8 cellular contexts compared by ENCODE assay signal in genomic region chr5:142587354-142587965, GRCh38.
A peak's percentile ranks its signal among the peaks of the same experiment; 100 is the strongest.
DNase-seq lines count a peak whose midpoint lies in the region; ATAC-seq, FAIRE-seq and TF ChIP-seq lines count a peak whose summit lies in the region.

No MANE protein-coding gene starts in this region.

- H4K20me1 ChIP-seq in OCI-LY1 (ENCODE audit: insufficient read depth, low read length) (no peaks in the 10 kb centered on the region), smooth muscle cell (ENCODE audit: low read depth) (no peaks in the 10 kb centered on the region)

- no peaks in the 10 kb centered on the region for H3K36me3 Mint-ChIP-seq in endothelial cell (ENCODE audit: low read depth, unreplicated experiment)

- H3K4me1 ChIP-seq in OCI-LY1 (ENCODE audit: insufficient read depth, low read length, severe bottlenecking) (no peaks in the 10 kb centered on the region), smooth muscle cell (ENCODE audit: low read depth) (peaks cover 8% of the 10 kb centered on the region)

- ATAC-seq in GM21529 (IDR thresholded peaks at IDR 0.05; ENCODE audit: unreplicated experiment) (no peak), sciatic nerve (no peak)

- H3K9me3 ChIP-seq in OCI-LY1 (ENCODE audit: low read length): no peaks in the 10 kb centered on the region
- no peaks in the 10 kb centered on the region for H3K9me3 ChIP-seq in smooth muscle cell (replicated peaks; ENCODE audit: low read depth)

- H3K9me2 ChIP-seq in OCI-LY1 (ENCODE audit: low read depth, low read length): no peaks in the 10 kb centered on the region

- H3K4me3 ChIP-seq in GM06990 (replicated peaks; ENCODE audit: low read depth, low read length) (no peak overlapping the region), OCI-LY1 (ENCODE audit: low read depth, low read length, poor library complexity, severe bottlenecking) (no peak overlapping the region), smooth muscle cell (no peak overlapping the region)

- intact Hi-C loops in sciatic nerve (cut with DNase I): no loop called here

- no peak overlapping the region for H3K4me3 Mint-ChIP-seq in endothelial cell (ENCODE audit: unreplicated experiment)

- H3F3A ChIP-seq in OCI-LY1 (ENCODE audit: insufficient read depth, low read length) (no peaks in the 10 kb centered on the region), smooth muscle cell (ENCODE audit: low read depth) (peaks cover 28% of the 10 kb centered on the region)

- no peak overlapping the region for H3K27ac Mint-ChIP-seq in endothelial cell (ENCODE audit: unreplicated experiment)

- H3K79me2 ChIP-seq in OCI-LY1 (ENCODE audit: insufficient read depth, low read length): no peaks in the 10 kb centered on the region
- no peaks in the 10 kb centered on the region for H3K79me2 ChIP-seq in smooth muscle cell (ENCODE audit: low read depth)

- no peak overlapping the region for H3K4me2 ChIP-seq in OCI-LY1 (ENCODE audit: low read length)
- H3K4me2 ChIP-seq in smooth muscle cell: no peak overlapping the region

- H3K9ac ChIP-seq in OCI-LY1 (ENCODE audit: low read length) (no peak overlapping the region), smooth muscle cell (ENCODE audit: low read depth) (no peak overlapping the region)

- H3K27me3 Mint-ChIP-seq in endothelial cell (ENCODE audit: unreplicated experiment): peaks cover 5% of the 10 kb centered on the region

- DNase-seq in AG20443 (ENCODE audit: low spot score): peak; percentile 17
- no peak for DNase-seq in GM06990 (ENCODE audit: extremely low read depth, insufficient read length)
- DNase-seq in endothelial cell (ENCODE audit: low spot score): peak; percentile 63
- DNase-seq in smooth muscle cell (lab: John Stamatoyannopoulos, UW; ENCODE audit: unreplicated experiment): no peak
- no peak for DNase-seq in RCC 7860 (ENCODE audit: low spot score)
- DNase-seq in sciatic nerve (ENCODE audit: low spot score): no peak

- no peaks in the 10 kb centered on the region for H3K9me3 Mint-ChIP-seq in endothelial cell (ENCODE audit: unreplicated experiment)

- WGBS in smooth muscle cell (ENCODE audit: low lambda C conversion rate): 54% methylated on average over 6 of the region's 6 CpGs

- FAIRE-seq in RCC 7860 (lab: Jason Lieb, UNC): no peak

- TF ChIP-seq CTCF in GM06990 (IDR thresholded peaks at IDR 0.05; ENCODE audit: insufficient read depth, low read length, poor library complexity, severe bottlenecking) (peak; percentile 63), OCI-LY1 (IDR thresholded peaks at IDR 0.05; ENCODE audit: low read length) (peak; percentile 65; the same call in 1 of the 2 replicates), endothelial cell (IDR thresholded peaks at IDR 0.05; ENCODE audit: unreplicated experiment) (peak; percentile 38), smooth muscle cell (IDR thresholded peaks at IDR 0.05; ENCODE audit: borderline replicate concordance, insufficient read depth, poor library complexity, severe bottlenecking) (peak; percentile 49)

- H2AFZ ChIP-seq in OCI-LY1 (ENCODE audit: low read length) (no peak overlapping the region), smooth muscle cell (ENCODE audit: low read depth) (no peak overlapping the region)

- peaks cover 32% of the 10 kb centered on the region for H3K4me1 Mint-ChIP-seq in endothelial cell (ENCODE audit: unreplicated experiment)

- no peaks in the 10 kb centered on the region for H3K36me3 ChIP-seq in GM06990 (ENCODE audit: control insufficient read depth, insufficient read depth, low read length)
- no peaks in the 10 kb centered on the region for H3K36me3 ChIP-seq in OCI-LY1 (ENCODE audit: insufficient read depth, low read length)
- no peaks in the 10 kb centered on the region for H3K36me3 ChIP-seq in smooth muscle cell (ENCODE audit: low read depth)

- no peak overlapping the region for H3K27ac ChIP-seq in OCI-LY1 (ENCODE audit: low read depth, low read length, poor library complexity, severe bottlenecking)
- H3K27ac ChIP-seq in smooth muscle cell (ENCODE audit: low read depth): no peak overlapping the region

- H3K27me3 ChIP-seq in GM06990 (replicated peaks; ENCODE audit: control insufficient read depth, insufficient read depth, low read length) (peaks cover 1% of the 10 kb centered on the region; the same call in 1 of the 2 replicates), OCI-LY1 (ENCODE audit: insufficient read depth, low read length) (no peaks in the 10 kb centered on the region; the same call in 1 of the 2 replicates), smooth muscle cell (ENCODE audit: low read depth) (no peaks in the 10 kb centered on the region)

Comparison
In these comparisons a context has a peak if more than half of its experiments do, and no peak if none do; other contexts are left out.
1. DNase-seq: peak in AG20443 (single experiment) and endothelial cell (single experiment); none in GM06990 (single experiment), smooth muscle cell (single experiment), RCC 7860 (single experiment) and sciatic nerve (single experiment).
2. Peak in every context shown above with its lines, with median percentiles within 50 percentile points of each other: CTCF ChIP-seq.